1 cellular context compared by ENCODE assay signal in the genomic region with DNA sequence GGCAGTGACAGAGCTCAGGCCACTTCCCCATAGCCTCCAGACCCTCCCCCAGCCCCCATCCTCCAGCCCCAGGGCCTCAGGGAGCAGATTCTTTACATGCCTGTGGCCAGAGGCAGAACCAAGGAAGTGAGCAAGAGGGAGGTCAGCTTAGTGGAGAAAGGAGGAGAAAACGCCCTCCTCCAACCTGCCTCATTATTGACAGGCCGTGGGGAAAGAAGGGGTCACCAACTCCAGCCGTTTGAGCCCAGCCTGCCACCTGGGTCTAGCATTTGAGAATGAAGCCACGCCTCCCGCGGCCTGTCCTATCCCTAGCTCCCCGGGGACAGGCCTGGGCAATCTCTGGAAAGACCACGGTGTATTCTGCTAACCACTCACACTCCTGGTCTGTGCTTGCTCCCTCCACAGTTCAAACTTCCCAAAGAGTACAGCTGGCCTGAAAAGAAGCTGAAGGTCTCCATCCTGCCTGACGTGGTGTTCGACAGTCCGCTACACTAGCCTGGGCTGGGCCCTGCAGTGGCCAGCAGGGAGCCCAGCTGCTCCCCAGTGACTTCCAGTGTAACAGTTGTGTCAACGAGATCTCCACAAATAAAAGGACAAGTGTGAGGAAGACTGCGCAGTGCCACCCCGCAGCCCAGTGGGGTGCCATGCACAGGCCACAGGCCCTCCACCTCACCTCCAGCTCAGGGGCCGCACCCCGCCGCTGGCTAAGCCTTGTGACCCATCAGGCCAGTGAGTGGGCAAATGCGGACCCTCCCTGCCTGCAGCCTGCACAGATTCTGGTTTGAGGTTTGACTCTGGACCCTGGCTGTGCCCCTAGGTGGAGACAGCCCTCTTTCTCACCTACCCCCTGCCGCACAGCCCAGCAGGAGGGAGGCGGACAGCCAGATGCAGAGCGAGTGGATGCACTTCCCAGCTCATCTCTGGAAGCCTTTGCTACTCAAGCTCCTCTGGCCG.
TF ChIP-seq lines count a peak whose summit lies in the region.

No MANE protein-coding gene starts in this region.

TF ChIP-seq in WTC11, 78 proteins besides CTCF, POLR2A, EP300 and RAD21 (continued from another document):
- TF ChIP-seq, protein P1, sequence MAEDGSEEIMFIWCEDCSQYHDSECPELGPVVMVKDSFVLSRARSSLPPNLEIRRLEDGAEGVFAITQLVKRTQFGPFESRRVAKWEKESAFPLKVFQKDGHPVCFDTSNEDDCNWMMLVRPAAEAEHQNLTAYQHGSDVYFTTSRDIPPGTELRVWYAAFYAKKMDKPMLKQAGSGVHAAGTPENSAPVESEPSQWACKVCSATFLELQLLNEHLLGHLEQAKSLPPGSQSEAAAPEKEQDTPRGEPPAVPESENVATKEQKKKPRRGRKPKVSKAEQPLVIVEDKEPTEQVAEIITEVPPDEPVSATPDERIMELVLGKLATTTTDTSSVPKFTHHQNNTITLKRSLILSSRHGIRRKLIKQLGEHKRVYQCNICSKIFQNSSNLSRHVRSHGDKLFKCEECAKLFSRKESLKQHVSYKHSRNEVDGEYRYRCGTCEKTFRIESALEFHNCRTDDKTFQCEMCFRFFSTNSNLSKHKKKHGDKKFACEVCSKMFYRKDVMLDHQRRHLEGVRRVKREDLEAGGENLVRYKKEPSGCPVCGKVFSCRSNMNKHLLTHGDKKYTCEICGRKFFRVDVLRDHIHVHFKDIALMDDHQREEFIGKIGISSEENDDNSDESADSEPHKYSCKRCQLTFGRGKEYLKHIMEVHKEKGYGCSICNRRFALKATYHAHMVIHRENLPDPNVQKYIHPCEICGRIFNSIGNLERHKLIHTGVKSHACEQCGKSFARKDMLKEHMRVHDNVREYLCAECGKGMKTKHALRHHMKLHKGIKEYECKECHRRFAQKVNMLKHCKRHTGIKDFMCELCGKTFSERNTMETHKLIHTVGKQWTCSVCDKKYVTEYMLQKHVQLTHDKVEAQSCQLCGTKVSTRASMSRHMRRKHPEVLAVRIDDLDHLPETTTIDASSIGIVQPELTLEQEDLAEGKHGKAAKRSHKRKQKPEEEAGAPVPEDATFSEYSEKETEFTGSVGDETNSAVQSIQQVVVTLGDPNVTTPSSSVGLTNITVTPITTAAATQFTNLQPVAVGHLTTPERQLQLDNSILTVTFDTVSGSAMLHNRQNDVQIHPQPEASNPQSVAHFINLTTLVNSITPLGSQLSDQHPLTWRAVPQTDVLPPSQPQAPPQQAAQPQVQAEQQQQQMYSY (CRISPR knock-in tag; IDR thresholded peaks at IDR 0.05) = no peak
- TF ChIP-seq STAT6 (CRISPR knock-in tag; conservative IDR thresholded peaks at IDR 0.05; ENCODE audit: low read depth) (no peak), ZNF423 (CRISPR knock-in tag; IDR thresholded peaks at IDR 0.05) (peak; percentile 89)
- TF ChIP-seq, protein P2, sequence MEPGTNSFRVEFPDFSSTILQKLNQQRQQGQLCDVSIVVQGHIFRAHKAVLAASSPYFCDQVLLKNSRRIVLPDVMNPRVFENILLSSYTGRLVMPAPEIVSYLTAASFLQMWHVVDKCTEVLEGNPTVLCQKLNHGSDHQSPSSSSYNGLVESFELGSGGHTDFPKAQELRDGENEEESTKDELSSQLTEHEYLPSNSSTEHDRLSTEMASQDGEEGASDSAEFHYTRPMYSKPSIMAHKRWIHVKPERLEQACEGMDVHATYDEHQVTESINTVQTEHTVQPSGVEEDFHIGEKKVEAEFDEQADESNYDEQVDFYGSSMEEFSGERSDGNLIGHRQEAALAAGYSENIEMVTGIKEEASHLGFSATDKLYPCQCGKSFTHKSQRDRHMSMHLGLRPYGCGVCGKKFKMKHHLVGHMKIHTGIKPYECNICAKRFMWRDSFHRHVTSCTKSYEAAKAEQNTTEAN (CRISPR knock-in tag; IDR thresholded peaks at IDR 0.05) = 0 out of 2 replicates have a peak, but pooled peaks have one; percentile 46
